ENCODE assay signal across 2 cellular contexts in the genomic region with DNA sequence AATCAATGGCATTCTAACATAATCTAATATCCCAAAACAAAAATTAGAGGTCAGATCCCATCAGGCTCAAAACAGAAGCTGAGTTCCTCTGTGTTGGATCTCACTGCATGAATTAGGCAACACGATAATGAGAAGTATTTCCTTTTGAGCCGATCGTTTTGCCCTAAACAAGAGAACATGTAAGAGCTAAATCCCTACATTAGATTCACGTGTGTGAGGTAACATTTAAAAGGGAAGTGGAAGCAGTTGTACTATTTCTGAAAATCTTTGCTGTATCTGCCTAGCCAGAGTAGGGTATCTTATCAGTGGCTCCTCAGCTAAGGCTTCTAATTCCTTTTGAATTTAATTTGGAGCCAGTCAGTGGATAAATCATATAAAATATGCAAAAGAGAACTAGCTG.
TF ChIP-seq lines count a peak whose summit lies in the region.

No MANE protein-coding gene starts in this region.

TF ChIP-seq in SK-N-SH treated with all-trans-retinoic acid at 6 μM for 48 hours, 23 proteins besides CTCF, POLR2A, EP300 and RAD21 (continued from another document):
- TF ChIP-seq, protein P1, sequence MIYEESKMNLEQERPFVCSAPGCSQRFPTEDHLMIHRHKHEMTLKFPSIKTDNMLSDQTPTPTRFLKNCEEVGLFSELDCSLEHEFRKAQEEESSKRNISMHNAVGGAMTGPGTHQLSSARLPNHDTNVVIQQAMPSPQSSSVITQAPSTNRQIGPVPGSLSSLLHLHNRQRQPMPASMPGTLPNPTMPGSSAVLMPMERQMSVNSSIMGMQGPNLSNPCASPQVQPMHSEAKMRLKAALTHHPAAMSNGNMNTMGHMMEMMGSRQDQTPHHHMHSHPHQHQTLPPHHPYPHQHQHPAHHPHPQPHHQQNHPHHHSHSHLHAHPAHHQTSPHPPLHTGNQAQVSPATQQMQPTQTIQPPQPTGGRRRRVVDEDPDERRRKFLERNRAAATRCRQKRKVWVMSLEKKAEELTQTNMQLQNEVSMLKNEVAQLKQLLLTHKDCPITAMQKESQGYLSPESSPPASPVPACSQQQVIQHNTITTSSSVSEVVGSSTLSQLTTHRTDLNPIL (CRISPR knock-in tag; IDR thresholded peaks at IDR 0.05; ENCODE audit: low read depth), result no peak
- TF ChIP-seq ZC3H10 (CRISPR knock-in tag; IDR thresholded peaks at IDR 0.05) (no peak), ESRRG (CRISPR knock-in tag; IDR thresholded peaks at IDR 0.05) (no peak), TCF4 (CRISPR knock-in tag; IDR thresholded peaks at IDR 0.05; ENCODE audit: borderline replicate concordance) (no peak), ZFP3 (CRISPR knock-in tag; IDR thresholded peaks at IDR 0.05) (no peak), OSR1 (CRISPR knock-in tag; IDR thresholded peaks at IDR 0.05) (no peak), PPARA (CRISPR knock-in tag; IDR thresholded peaks at IDR 0.05; ENCODE audit: borderline replicate concordance) (no peak), BACH2 (CRISPR knock-in tag; IDR thresholded peaks at IDR 0.05; ENCODE audit: borderline replicate concordance) (no peak), GLIS3 (CRISPR knock-in tag; IDR thresholded peaks at IDR 0.05) (no peak), ZNF565 (CRISPR knock-in tag; conservative IDR thresholded peaks at IDR 0.05; ENCODE audit: low read depth) (no peak)
- TF ChIP-seq, protein P2, sequence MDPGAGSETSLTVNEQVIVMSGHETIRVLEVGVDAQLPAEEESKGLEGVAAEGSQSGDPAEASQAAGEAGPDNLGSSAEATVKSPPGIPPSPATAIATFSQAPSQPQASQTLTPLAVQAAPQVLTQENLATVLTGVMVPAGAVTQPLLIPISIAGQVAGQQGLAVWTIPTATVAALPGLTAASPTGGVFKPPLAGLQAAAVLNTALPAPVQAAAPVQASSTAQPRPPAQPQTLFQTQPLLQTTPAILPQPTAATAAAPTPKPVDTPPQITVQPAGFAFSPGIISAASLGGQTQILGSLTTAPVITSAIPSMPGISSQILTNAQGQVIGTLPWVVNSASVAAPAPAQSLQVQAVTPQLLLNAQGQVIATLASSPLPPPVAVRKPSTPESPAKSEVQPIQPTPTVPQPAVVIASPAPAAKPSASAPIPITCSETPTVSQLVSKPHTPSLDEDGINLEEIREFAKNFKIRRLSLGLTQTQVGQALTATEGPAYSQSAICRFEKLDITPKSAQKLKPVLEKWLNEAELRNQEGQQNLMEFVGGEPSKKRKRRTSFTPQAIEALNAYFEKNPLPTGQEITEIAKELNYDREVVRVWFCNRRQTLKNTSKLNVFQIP (CRISPR knock-in tag; IDR thresholded peaks at IDR 0.05; ENCODE audit: borderline replicate concordance, low read depth), result no peak
- TF ChIP-seq, protein P3, sequence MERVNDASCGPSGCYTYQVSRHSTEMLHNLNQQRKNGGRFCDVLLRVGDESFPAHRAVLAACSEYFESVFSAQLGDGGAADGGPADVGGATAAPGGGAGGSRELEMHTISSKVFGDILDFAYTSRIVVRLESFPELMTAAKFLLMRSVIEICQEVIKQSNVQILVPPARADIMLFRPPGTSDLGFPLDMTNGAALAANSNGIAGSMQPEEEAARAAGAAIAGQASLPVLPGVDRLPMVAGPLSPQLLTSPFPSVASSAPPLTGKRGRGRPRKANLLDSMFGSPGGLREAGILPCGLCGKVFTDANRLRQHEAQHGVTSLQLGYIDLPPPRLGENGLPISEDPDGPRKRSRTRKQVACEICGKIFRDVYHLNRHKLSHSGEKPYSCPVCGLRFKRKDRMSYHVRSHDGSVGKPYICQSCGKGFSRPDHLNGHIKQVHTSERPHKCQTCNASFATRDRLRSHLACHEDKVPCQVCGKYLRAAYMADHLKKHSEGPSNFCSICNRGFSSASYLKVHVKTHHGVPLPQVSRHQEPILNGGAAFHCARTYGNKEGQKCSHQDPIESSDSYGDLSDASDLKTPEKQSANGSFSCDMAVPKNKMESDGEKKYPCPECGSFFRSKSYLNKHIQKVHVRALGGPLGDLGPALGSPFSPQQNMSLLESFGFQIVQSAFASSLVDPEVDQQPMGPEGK (CRISPR knock-in tag; IDR thresholded peaks at IDR 0.05; ENCODE audit: borderline replicate concordance), result no peak
- TF ChIP-seq, protein P4, sequence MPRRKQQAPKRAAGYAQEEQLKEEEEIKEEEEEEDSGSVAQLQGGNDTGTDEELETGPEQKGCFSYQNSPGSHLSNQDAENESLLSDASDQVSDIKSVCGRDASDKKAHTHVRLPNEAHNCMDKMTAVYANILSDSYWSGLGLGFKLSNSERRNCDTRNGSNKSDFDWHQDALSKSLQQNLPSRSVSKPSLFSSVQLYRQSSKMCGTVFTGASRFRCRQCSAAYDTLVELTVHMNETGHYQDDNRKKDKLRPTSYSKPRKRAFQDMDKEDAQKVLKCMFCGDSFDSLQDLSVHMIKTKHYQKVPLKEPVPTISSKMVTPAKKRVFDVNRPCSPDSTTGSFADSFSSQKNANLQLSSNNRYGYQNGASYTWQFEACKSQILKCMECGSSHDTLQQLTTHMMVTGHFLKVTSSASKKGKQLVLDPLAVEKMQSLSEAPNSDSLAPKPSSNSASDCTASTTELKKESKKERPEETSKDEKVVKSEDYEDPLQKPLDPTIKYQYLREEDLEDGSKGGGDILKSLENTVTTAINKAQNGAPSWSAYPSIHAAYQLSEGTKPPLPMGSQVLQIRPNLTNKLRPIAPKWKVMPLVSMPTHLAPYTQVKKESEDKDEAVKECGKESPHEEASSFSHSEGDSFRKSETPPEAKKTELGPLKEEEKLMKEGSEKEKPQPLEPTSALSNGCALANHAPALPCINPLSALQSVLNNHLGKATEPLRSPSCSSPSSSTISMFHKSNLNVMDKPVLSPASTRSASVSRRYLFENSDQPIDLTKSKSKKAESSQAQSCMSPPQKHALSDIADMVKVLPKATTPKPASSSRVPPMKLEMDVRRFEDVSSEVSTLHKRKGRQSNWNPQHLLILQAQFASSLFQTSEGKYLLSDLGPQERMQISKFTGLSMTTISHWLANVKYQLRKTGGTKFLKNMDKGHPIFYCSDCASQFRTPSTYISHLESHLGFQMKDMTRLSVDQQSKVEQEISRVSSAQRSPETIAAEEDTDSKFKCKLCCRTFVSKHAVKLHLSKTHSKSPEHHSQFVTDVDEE (CRISPR knock-in tag; IDR thresholded peaks at IDR 0.05), result no peak

TF ChIP-seq in GM12878, 131 proteins besides CTCF, POLR2A, EP300 and RAD21 (continued from another document):
- TF ChIP-seq, protein P5, sequence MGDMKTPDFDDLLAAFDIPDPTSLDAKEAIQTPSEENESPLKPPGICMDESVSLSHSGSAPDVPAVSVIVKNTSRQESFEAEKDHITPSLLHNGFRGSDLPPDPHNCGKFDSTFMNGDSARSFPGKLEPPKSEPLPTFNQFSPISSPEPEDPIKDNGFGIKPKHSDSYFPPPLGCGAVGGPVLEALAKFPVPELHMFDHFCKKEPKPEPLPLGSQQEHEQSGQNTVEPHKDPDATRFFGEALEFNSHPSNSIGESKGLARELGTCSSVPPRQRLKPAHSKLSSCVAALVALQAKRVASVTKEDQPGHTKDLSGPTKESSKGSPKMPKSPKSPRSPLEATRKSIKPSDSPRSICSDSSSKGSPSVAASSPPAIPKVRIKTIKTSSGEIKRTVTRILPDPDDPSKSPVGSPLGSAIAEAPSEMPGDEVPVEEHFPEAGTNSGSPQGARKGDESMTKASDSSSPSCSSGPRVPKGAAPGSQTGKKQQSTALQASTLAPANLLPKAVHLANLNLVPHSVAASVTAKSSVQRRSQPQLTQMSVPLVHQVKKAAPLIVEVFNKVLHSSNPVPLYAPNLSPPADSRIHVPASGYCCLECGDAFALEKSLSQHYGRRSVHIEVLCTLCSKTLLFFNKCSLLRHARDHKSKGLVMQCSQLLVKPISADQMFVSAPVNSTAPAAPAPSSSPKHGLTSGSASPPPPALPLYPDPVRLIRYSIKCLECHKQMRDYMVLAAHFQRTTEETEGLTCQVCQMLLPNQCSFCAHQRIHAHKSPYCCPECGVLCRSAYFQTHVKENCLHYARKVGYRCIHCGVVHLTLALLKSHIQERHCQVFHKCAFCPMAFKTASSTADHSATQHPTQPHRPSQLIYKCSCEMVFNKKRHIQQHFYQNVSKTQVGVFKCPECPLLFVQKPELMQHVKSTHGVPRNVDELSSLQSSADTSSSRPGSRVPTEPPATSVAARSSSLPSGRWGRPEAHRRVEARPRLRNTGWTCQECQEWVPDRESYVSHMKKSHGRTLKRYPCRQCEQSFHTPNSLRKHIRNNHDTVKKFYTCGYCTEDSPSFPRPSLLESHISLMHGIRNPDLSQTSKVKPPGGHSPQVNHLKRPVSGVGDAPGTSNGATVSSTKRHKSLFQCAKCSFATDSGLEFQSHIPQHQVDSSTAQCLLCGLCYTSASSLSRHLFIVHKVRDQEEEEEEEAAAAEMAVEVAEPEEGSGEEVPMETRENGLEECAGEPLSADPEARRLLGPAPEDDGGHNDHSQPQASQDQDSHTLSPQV (IDR thresholded peaks at IDR 0.05), result no peak
- 0 out of 2 replicates have a peak, but pooled peaks have one; percentile 3 for TF ChIP-seq SPI1 (IDR thresholded peaks at IDR 0.05; ENCODE audit: borderline replicate concordance, insufficient read depth, low read depth, low read length)
